10 cellular contexts compared by ENCODE assay signal in genomic region chr5:149002053-149002452, GRCh38.
DNase-seq lines count a peak whose midpoint lies in the region; ATAC-seq and TF ChIP-seq lines count a peak whose summit lies in the region.
"Had no signal": no experiment of that assay in that cellular context is flagged by ENCODE, and none has a peak within 500 bp of the region (broad histone marks: within the 10 kb centered on the region; RNA-seq: fewer than 3 reads in every experiment).

No MANE protein-coding gene starts in this region.

- TF ChIP-seq POLR2A in testis (IDR thresholded peaks at IDR 0.05) = no peak

- H3K4me1 ChIP-seq in testis = no peaks in the 10 kb centered on the region

- H3K27ac ChIP-seq in testis = no peak overlapping the region

- no peaks in the 10 kb centered on the region for H3K36me3 ChIP-seq in testis (ENCODE audit: low read depth, missing control alignments)

- H3K9me3 ChIP-seq in testis = no peaks in the 10 kb centered on the region

- in situ Hi-C loops in astrocyte of the cerebellum (cut with HindIII; ENCODE audit: low sequenced_read_pairs) = no loop called here

- intact Hi-C loops in testis (cut with DNase I; ENCODE audit: low total_unique reads) = no loop called here

- TF ChIP-seq CTCF in astrocyte of the cerebellum (IDR thresholded peaks at IDR 0.05; ENCODE audit: low read depth, low read length, missing control alignments) (no peak), testis (IDR thresholded peaks at IDR 0.05) (no peak)

- 34 to 58% methylated on average over 5 of the region's 5 CpGs for WGBS in testis, 2 donors

- H3K4me3 ChIP-seq in astrocyte of the cerebellum (ENCODE audit: low read depth, low read length) (no peak overlapping the region), testis (no peak overlapping the region)

- H3K27me3 ChIP-seq in testis = no peaks in the 10 kb centered on the region

- ATAC-seq in HG03175 (IDR thresholded peaks at IDR 0.05; ENCODE audit: unreplicated experiment) (no peak), GM21723 (IDR thresholded peaks at IDR 0.05; ENCODE audit: unreplicated experiment) (no peak), GM18867 (IDR thresholded peaks at IDR 0.05; ENCODE audit: unreplicated experiment) (no peak)

- peak; percentile 98 for DNase-seq in HS-5 (ENCODE audit: low read depth)
- peak; percentile 100 for DNase-seq in astrocyte of the cerebellum (ENCODE audit: low read depth)
- peak; percentile 68 for DNase-seq in iPS-NIHi11 (ENCODE audit: low spot score)
- DNase-seq in testis = peak; percentile 16
- DNase-seq: activated CD4-positive, alpha-beta memory T cell treated with anti-CD3 and anti-CD28 coated beads, Interleukin-2, amount 10 ng/mL, durations not matched to agents 7 days and 5 days; effector CD4-positive, alpha-beta T cell; NCI-H345 had no signal

Comparison
In these comparisons a context has a peak if more than half of its experiments do, and no peak if none do; other contexts are left out.
1. DNase-seq: peak in every context shown above with its lines; median percentile 100 in astrocyte of the cerebellum; 98 in HS-5; 68 in iPS-NIHi11; 16 in testis.